1 cellular context compared by ENCODE assay signal in genomic region chr5:178120661-178121357, GRCh38.
TF ChIP-seq lines count a peak whose summit lies in the region.

No MANE protein-coding gene starts in this region.

TF ChIP-seq in HEK293, 187 proteins besides CTCF, POLR2A, EP300 and RAD21 (continued from another document and continues in another):
- TF ChIP-seq PRDM2 (tag by site-specific recombination; IDR thresholded peaks at IDR 0.05; ENCODE audit: borderline replicate concordance) (no peak), MZF1 (tag by site-specific recombination; IDR thresholded peaks at IDR 0.05; ENCODE audit: borderline replicate concordance) (no peak), ZNF843 (tag by site-specific recombination; IDR thresholded peaks at IDR 0.05) (no peak), ZNF324 (tag by site-specific recombination; IDR thresholded peaks at IDR 0.05) (no peak), ZNF529 (tag by site-specific recombination; IDR thresholded peaks at IDR 0.05; ENCODE audit: insufficient replicate concordance) (no peak), PBX3 (CRISPR knock-in tag; IDR thresholded peaks at IDR 0.05) (no peak), ZNF211 (tag by site-specific recombination; IDR thresholded peaks at IDR 0.05; ENCODE audit: low read depth) (no peak), RBAK (tag by site-specific recombination; IDR thresholded peaks at IDR 0.05) (no peak), ZNF600 (tag by site-specific recombination; IDR thresholded peaks at IDR 0.05) (peak; percentile 68; the same call in 1 of the 2 replicates), ZNF18 (tag by site-specific recombination; IDR thresholded peaks at IDR 0.05) (no peak), ZNF341 (tag by site-specific recombination; IDR thresholded peaks at IDR 0.05; ENCODE audit: low read depth) (no peak), ZNF146 (tag by site-specific recombination; IDR thresholded peaks at IDR 0.05) (no peak), ZNF660 (tag by site-specific recombination; IDR thresholded peaks at IDR 0.05) (peak; percentile 73; the same call in 1 of the 2 replicates), HOXC10 (CRISPR knock-in tag; IDR thresholded peaks at IDR 0.05) (no peak), ZNF274 (IDR thresholded peaks at IDR 0.05; ENCODE audit: low read length) (no peak), ZNF274 (tag by site-specific recombination; IDR thresholded peaks at IDR 0.05; ENCODE audit: borderline replicate concordance) (no peak), ZNF354C (tag by site-specific recombination; IDR thresholded peaks at IDR 0.05; ENCODE audit: borderline replicate concordance, low read depth) (no peak), KLF9 (tag by site-specific recombination; IDR thresholded peaks at IDR 0.05; ENCODE audit: low read depth) (no peak), ZNF24 (tag by site-specific recombination; IDR thresholded peaks at IDR 0.05) (no peak), SALL2 (tag by site-specific recombination; IDR thresholded peaks at IDR 0.05; ENCODE audit: borderline replicate concordance) (no peak), ZFP69B (tag by site-specific recombination; IDR thresholded peaks at IDR 0.05) (no peak), MEIS1 (CRISPR knock-in tag; IDR thresholded peaks at IDR 0.05; ENCODE audit: borderline replicate concordance) (no peak), ZNF692 (tag by site-specific recombination; IDR thresholded peaks at IDR 0.05) (peak; percentile 62), GLIS1 (tag by site-specific recombination; IDR thresholded peaks at IDR 0.05) (peak; percentile 94), ZNF48 (tag by site-specific recombination; IDR thresholded peaks at IDR 0.05) (no peak), ZBTB49 (tag by site-specific recombination; IDR thresholded peaks at IDR 0.05; ENCODE audit: low read depth) (no peak), ZNF266 (tag by site-specific recombination; IDR thresholded peaks at IDR 0.05; ENCODE audit: low read depth) (no peak), ZNF311 (tag by site-specific recombination; IDR thresholded peaks at IDR 0.05; ENCODE audit: borderline replicate concordance) (no peak), FEZF1 (tag by site-specific recombination; IDR thresholded peaks at IDR 0.05) (no peak), ZNF202 (tag by site-specific recombination; IDR thresholded peaks at IDR 0.05; ENCODE audit: borderline replicate concordance) (no peak), ZNF184 (tag by site-specific recombination; IDR thresholded peaks at IDR 0.05) (no peak), ZNF514 (tag by site-specific recombination; IDR thresholded peaks at IDR 0.05) (no peak), REPIN1 (tag by site-specific recombination; IDR thresholded peaks at IDR 0.05; ENCODE audit: low read depth) (no peak), ZNF221 (tag by site-specific recombination; IDR thresholded peaks at IDR 0.05; ENCODE audit: borderline replicate concordance) (no peak), ZNF623 (tag by site-specific recombination; IDR thresholded peaks at IDR 0.05) (no peak), ZNF621 (tag by site-specific recombination; IDR thresholded peaks at IDR 0.05) (no peak), ZNF580 (tag by site-specific recombination; IDR thresholded peaks at IDR 0.05) (no peak), ZNF214 (tag by site-specific recombination; IDR thresholded peaks at IDR 0.05; ENCODE audit: borderline replicate concordance) (no peak), HOXD13 (CRISPR knock-in tag; IDR thresholded peaks at IDR 0.05; ENCODE audit: borderline replicate concordance) (no peak), ZBTB6 (tag by site-specific recombination; IDR thresholded peaks at IDR 0.05) (peak; percentile 99), ZNF624 (tag by site-specific recombination; IDR thresholded peaks at IDR 0.05) (no peak), ZNF837 (tag by site-specific recombination; IDR thresholded peaks at IDR 0.05) (no peak), OVOL3 (tag by site-specific recombination; IDR thresholded peaks at IDR 0.05) (no peak), GLI2 (tag by site-specific recombination; IDR thresholded peaks at IDR 0.05; ENCODE audit: borderline replicate concordance, low read depth) (no peak), ZNF473 (tag by site-specific recombination; IDR thresholded peaks at IDR 0.05) (no peak), ZNF548 (tag by site-specific recombination; IDR thresholded peaks at IDR 0.05) (no peak), ZNF391 (tag by site-specific recombination; IDR thresholded peaks at IDR 0.05; ENCODE audit: borderline replicate concordance, low read depth) (no peak), ZNF704 (tag by site-specific recombination; IDR thresholded peaks at IDR 0.05) (no peak), ZNF707 (tag by site-specific recombination; IDR thresholded peaks at IDR 0.05) (no peak), ZNF791 (tag by site-specific recombination; IDR thresholded peaks at IDR 0.05) (no peak), ZNF423 (tag by site-specific recombination; IDR thresholded peaks at IDR 0.05) (peak; percentile 52; the same call in 1 of the 2 replicates), ZNF777 (tag by site-specific recombination; IDR thresholded peaks at IDR 0.05; ENCODE audit: borderline replicate concordance) (no peak), ZNF350 (tag by site-specific recombination; IDR thresholded peaks at IDR 0.05) (no peak), SCRT2 (tag by site-specific recombination; IDR thresholded peaks at IDR 0.05) (peak; percentile 79), ZNF555 (tag by site-specific recombination; conservative IDR thresholded peaks at IDR 0.05) (no peak), ZNF596 (tag by site-specific recombination; IDR thresholded peaks at IDR 0.05) (no peak)
